Comparison of ENCODE assay signal across 17 cellular contexts in the genomic region with DNA sequence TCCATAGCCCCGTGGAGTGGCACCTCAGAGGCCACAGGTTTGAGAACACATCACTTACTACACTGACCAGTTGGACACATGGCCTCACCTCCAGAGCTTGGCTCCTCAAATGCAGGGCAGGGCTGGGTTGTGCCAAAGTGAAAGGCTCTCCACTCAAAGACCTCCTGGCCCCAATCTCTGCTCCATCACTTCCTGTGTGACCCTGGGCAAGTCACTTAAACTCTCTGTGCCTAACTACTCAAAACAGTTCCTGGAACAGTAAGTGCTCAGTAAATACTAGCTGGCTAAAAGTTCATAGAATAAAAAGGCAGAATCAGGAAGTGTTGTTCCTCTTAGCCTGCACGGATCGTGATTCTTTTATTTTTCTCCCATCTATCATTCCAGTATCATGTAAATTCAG. TPM values are rescaled to one million over a fixed set of nuclear protein-coding genes. Genes with fewer than 3 reads are reported as not detected.
DNase-seq lines count a peak whose midpoint lies in the region; ATAC-seq, FAIRE-seq and TF ChIP-seq lines count a peak whose summit lies in the region.
"Had no signal": no experiment of that assay in that cellular context is flagged by ENCODE, and none has a peak within 500 bp of the region (broad histone marks: within the 10 kb centered on the region; RNA-seq: fewer than 3 reads in every experiment).

No MANE protein-coding gene starts in this region.

- H3K27ac Mint-ChIP-seq in T-helper 2 cell treated with Interferon-gamma antibody and Interleukin-4, amounts not matched to agents 5 μg/mL and 100 μg/mL, for 36 hours: peak overlapping the region; percentile 50
- peak overlapping the region; percentile 79 for H3K27ac Mint-ChIP-seq in activated T-helper 17 cell treated with anti-CD3 and anti-CD28 coated beads, Interleukin-2, amount 50 U/mL, for 72 hours
- H3K27ac Mint-ChIP-seq in immature natural killer cell: peak overlapping the region; percentile 65 to 90 (median 73)
- H3K27ac Mint-ChIP-seq: GM23338 had no signal

- no peaks in the 10 kb centered on the region for H3K27me3 Mint-ChIP-seq in T-helper 2 cell treated with Interferon-gamma antibody and Interleukin-4, amounts not matched to agents 5 μg/mL and 100 μg/mL, for 36 hours (ENCODE audit: low read depth)
- H3K27me3 Mint-ChIP-seq in activated T-helper 17 cell treated with anti-CD3 and anti-CD28 coated beads, Interleukin-2, amount 50 U/mL, for 72 hours: no peaks in the 10 kb centered on the region
- peaks cover 6 to 10% (median 10%) of the 10 kb centered on the region in 3 donors for H3K27me3 Mint-ChIP-seq in immature natural killer cell (ENCODE audit: low read depth in 3 of 3)

- no peak for TF ChIP-seq CTCF in upper lobe of right lung (IDR thresholded peaks at IDR 0.05)

- ATAC-seq in activated T-helper 17 cell treated with anti-CD3 and anti-CD28 coated beads, Interleukin-2, amount 50 U/mL, for 72 hours (replicated peaks): peak; percentile 43
- ATAC-seq in upper lobe of right lung: peak; percentile 12
- ATAC-seq: GM23338 had no signal

- H3K4me1 Mint-ChIP-seq in T-helper 2 cell treated with Interferon-gamma antibody and Interleukin-4, amounts not matched to agents 5 μg/mL and 100 μg/mL, for 36 hours (ENCODE audit: low read depth): peaks cover 41% of the 10 kb centered on the region
- H3K4me1 Mint-ChIP-seq in activated T-helper 17 cell treated with anti-CD3 and anti-CD28 coated beads, Interleukin-2, amount 50 U/mL, for 72 hours: peaks cover 38% of the 10 kb centered on the region
- H3K4me1 Mint-ChIP-seq in immature natural killer cell: peaks cover 60 to 61% of the 10 kb centered on the region in 2 donors

- H3K36me3 ChIP-seq in upper lobe of right lung: no peaks in the 10 kb centered on the region

- H3K9me3 Mint-ChIP-seq in T-helper 2 cell treated with Interferon-gamma antibody and Interleukin-4, amounts not matched to agents 5 μg/mL and 100 μg/mL, for 36 hours: peaks cover 8% of the 10 kb centered on the region
- peaks cover 5% of the 10 kb centered on the region for H3K9me3 Mint-ChIP-seq in activated T-helper 17 cell treated with anti-CD3 and anti-CD28 coated beads, Interleukin-2, amount 50 U/mL, for 72 hours
- H3K9me3 Mint-ChIP-seq in immature natural killer cell: no peaks in the 10 kb centered on the region
- H3K9me3 Mint-ChIP-seq: CD8-positive, alpha-beta memory T cell had no signal

- H3K9me3 ChIP-seq in upper lobe of right lung: no peaks in the 10 kb centered on the region
- H3K9me3 ChIP-seq: BLaER1, Caco-2 had no signal

- peaks cover 24% of the 10 kb centered on the region for H3K4me1 ChIP-seq in upper lobe of right lung
- H3K4me1 ChIP-seq: Caco-2 had no signal

- H3K27me3 ChIP-seq in upper lobe of right lung: no peaks in the 10 kb centered on the region
- H3K27me3 ChIP-seq: BLaER1 had no signal

- H3K4me3 Mint-ChIP-seq in T-helper 2 cell treated with Interferon-gamma antibody and Interleukin-4, amounts not matched to agents 5 μg/mL and 100 μg/mL, for 36 hours: peak overlapping the region; percentile 54
- peak overlapping the region; percentile 51 for H3K4me3 Mint-ChIP-seq in activated T-helper 17 cell treated with anti-CD3 and anti-CD28 coated beads, Interleukin-2, amount 50 U/mL, for 72 hours
- H3K4me3 Mint-ChIP-seq in immature natural killer cell: peak overlapping the region; percentile 63 to 77 (median 69)
- H3K4me3 Mint-ChIP-seq: GM23338 had no signal

- H3K27ac ChIP-seq in upper lobe of right lung: no peak overlapping the region
- H3K27ac ChIP-seq: BLaER1, HL-60 had no signal

- DNase-seq in T-helper 2 cell treated with Interferon-gamma antibody and Interleukin-4, amounts not matched to agents 5 μg/mL and 100 μg/mL, for 36 hours (ENCODE audit: low spot score): no peak
- DNase-seq in T-helper 2 cell: no peak
- DNase-seq in immature natural killer cell: peak in 1 of 3 donors; percentile 17
- no peak for DNase-seq in upper lobe of right lung
- no peak for DNase-seq in GM19239 (ENCODE audit: insufficient read length, low spot score)
- no peak for DNase-seq in stimulated activated CD4-positive, alpha-beta T cell treated with anti-CD3 and anti-CD28 coated beads, Interleukin-4, amount 100 ng/mL, for 24 hours
- DNase-seq: 8988T; AML-193; Caco-2; CD8-positive, alpha-beta memory T cell; DND-41; GF-D8; H7 had no signal

- H3K4me3 ChIP-seq in upper lobe of right lung: no peak overlapping the region
- H3K4me3 ChIP-seq: BLaER1, GM23338 had no signal

- H3K36me3 Mint-ChIP-seq in T-helper 2 cell treated with Interferon-gamma antibody and Interleukin-4, amounts not matched to agents 5 μg/mL and 100 μg/mL, for 36 hours (ENCODE audit: low read depth): peaks cover 16% of the 10 kb centered on the region
- H3K36me3 Mint-ChIP-seq in activated T-helper 17 cell treated with anti-CD3 and anti-CD28 coated beads, Interleukin-2, amount 50 U/mL, for 72 hours (ENCODE audit: low read depth): peaks cover 29% of the 10 kb centered on the region
- H3K36me3 Mint-ChIP-seq in immature natural killer cell: peaks cover 0 to 27% (median 16%) of the 10 kb centered on the region in 3 donors

- intact Hi-C loops in upper lobe of right lung (cut with DNase I): no loop called here

- FAIRE-seq in GM19239 (lab: Jason Lieb, UNC): no peak

RNA-seq across cellular contexts. Expression of a gene that starts 50.2 kb away (rescaled TPM):
- 10 to 100 TPM; 12.3 to 13.2 TPM for total RNA-seq in activated T-helper 17 cell treated with anti-CD3 and anti-CD28 coated beads, Interleukin-2, amount 50 U/mL, for 72 hours
- 10 to 100 TPM; 14.4 to 16.6 (median 14.8) TPM for polyA plus RNA-seq in immature natural killer cell
- 16.6 TPM for total RNA-seq in upper lobe of right lung
